In the genomic region with DNA sequence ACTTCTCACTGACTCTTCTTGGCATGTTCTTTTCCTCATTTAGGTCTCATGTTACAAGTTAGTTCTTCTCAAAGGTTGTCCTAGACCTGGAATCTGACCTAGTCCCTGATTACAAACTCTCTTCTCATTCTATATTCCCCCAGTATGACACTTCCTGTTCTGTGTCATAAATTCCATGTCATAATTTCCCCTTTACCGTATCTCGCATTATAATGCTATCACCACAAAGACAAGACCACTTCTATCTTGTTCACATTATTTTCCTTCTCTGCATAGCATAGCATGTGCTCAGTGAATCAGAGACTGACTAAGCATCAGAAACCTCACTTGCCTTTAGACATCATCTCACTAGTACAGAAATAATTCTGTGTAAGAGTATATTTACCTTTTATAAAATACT, we compare ENCODE assay signal across 14 cellular contexts.
DNase-seq lines count a peak whose midpoint lies in the region; ATAC-seq and TF ChIP-seq lines count a peak whose summit lies in the region.
"Had no signal": no experiment of that assay in that cellular context is flagged by ENCODE, and none has a peak within 500 bp of the region (broad histone marks: within the 10 kb centered on the region; RNA-seq: fewer than 3 reads in every experiment).

No MANE protein-coding gene starts in this region.

- H3K27me3 ChIP-seq in SK-N-SH (ENCODE audit: insufficient read depth): no peaks in the 10 kb centered on the region
- H3K27me3 ChIP-seq in CD4-positive, alpha-beta memory T cell (ENCODE audit: insufficient read depth, low read length): no peaks in the 10 kb centered on the region
- H3K27me3 ChIP-seq: stomach had no signal

- CTCF ChIA-PET in activated CD4-positive, alpha-beta T cell treated with anti-CD3 and anti-CD28 coated beads for 36 hours (lab: Charles Lee): no interaction called here
- CTCF ChIA-PET in SK-N-SH (lab: Yijun Ruan, JAX) (no interaction called here), OCI-LY7 (lab: Charles Lee; ENCODE audit: unreplicated experiment) (no interaction called here)
- CTCF ChIA-PET in CD4-positive, alpha-beta memory T cell (lab: Charles Lee; ENCODE audit: partially characterized antibody): no interaction called here

- peaks cover 8% of the 10 kb centered on the region for H3F3A ChIP-seq in SK-N-SH (replicated peaks; ENCODE audit: insufficient read depth)

- H3K27ac ChIP-seq in SK-N-SH (ENCODE audit: low read depth in 2 of 2, low read length in 1 of 2): peak overlapping the region in 1 of 2 experiments; percentile 49; a peak in 2 of 4 replicates
- H3K27ac ChIP-seq in CD4-positive, alpha-beta memory T cell (ENCODE audit: low read depth, low read length): no peak overlapping the region
- H3K27ac ChIP-seq in OCI-LY7 (ENCODE audit: low read depth, low read length, poor library complexity, severe bottlenecking): no peak overlapping the region
- H3K27ac ChIP-seq: A549, stomach had no signal

- TF ChIP-seq CTCF in SK-N-SH (IDR thresholded peaks at IDR 0.05) (no peak), epithelial cell of esophagus (IDR thresholded peaks at IDR 0.05; ENCODE audit: insufficient read depth, low read depth, low read length, missing control alignments) (no peak), OCI-LY7 (conservative IDR thresholded peaks at IDR 0.05; ENCODE audit: low read length) (no peak)

- H3K4me2 ChIP-seq in SK-N-SH (no peak overlapping the region), OCI-LY7 (ENCODE audit: low read length) (no peak overlapping the region)
- H3K4me2 ChIP-seq: A549 had no signal

- no peaks in the 10 kb centered on the region for H3K9me2 ChIP-seq in SK-N-SH
- H3K9me2 ChIP-seq in OCI-LY7 (ENCODE audit: insufficient read depth, low read length): no peaks in the 10 kb centered on the region

- H2AFZ ChIP-seq in SK-N-SH (ENCODE audit: low read depth) (peak overlapping the region; percentile 37; the same call in 1 of the 2 replicates), OCI-LY7 (ENCODE audit: low read length) (no peak overlapping the region)

- H3K4me3 ChIP-seq in SK-N-SH (ENCODE audit: low read depth in 2 of 2, low read length in 1 of 2) (no peak overlapping the region), epithelial cell of esophagus (ENCODE audit: low read length) (no peak overlapping the region), OCI-LY7 (ENCODE audit: low read depth, low read length, poor library complexity, severe bottlenecking) (no peak overlapping the region)
- no peak overlapping the region for H3K4me3 ChIP-seq in CD4-positive, alpha-beta memory T cell (ENCODE audit: low read length in 2 of 2)
- H3K4me3 ChIP-seq: A549, stomach had no signal

- intact Hi-C loops in activated CD4-positive, alpha-beta T cell treated with anti-CD3 and anti-CD28 coated beads for 36 hours (cut with DNase I, micrococcal nuclease): no loop called here
- intact Hi-C loops in CD4-positive, alpha-beta memory T cell (cut with micrococcal nuclease): no loop called here
- intact Hi-C loops in OCI-LY7 (cut with micrococcal nuclease; ENCODE audit: unreplicated experiment): no loop called here

- H3K4me1 ChIP-seq in SK-N-SH (ENCODE audit: control insufficient read depth in 1 of 2, insufficient read depth in 2 of 2, low read depth in 1 of 2, low read length in 1 of 2) (peaks cover 0 to 15% of the 10 kb centered on the region in 2 experiments; a peak in 2 of 4 replicates), OCI-LY7 (ENCODE audit: insufficient read depth, low read length, poor library complexity, severe bottlenecking) (no peaks in the 10 kb centered on the region)
- no peaks in the 10 kb centered on the region for H3K4me1 ChIP-seq in CD4-positive, alpha-beta memory T cell (ENCODE audit: insufficient read depth, low read length)
- H3K4me1 ChIP-seq: stomach had no signal

- H3K9me3 ChIP-seq in SK-N-SH: no peaks in the 10 kb centered on the region
- no peaks in the 10 kb centered on the region for H3K9me3 ChIP-seq in CD4-positive, alpha-beta memory T cell (ENCODE audit: control insufficient read depth in 1 of 2, low read length in 2 of 2)
- no peaks in the 10 kb centered on the region for H3K9me3 ChIP-seq in OCI-LY7 (ENCODE audit: low read length)
- H3K9me3 ChIP-seq: A549, stomach had no signal

- no TSS peak for BruUV-seq in OCI-LY7 (replicated peaks; lab: Mats Ljungman, UMichigan)

- H3K4me3 Mint-ChIP-seq in activated CD4-positive, alpha-beta T cell treated with anti-CD3 and anti-CD28 coated beads for 36 hours: no peak overlapping the region
- no peak overlapping the region for H3K4me3 Mint-ChIP-seq in stimulated activated naive B cell treated with anti-CD40 and anti-IgM and Interleukin-4, amounts not matched to agents 10 μg/mL and 1 μg/mL and 100 μg/mL, for 72 hours
- H3K4me3 Mint-ChIP-seq in CD4-positive, alpha-beta memory T cell: no peak overlapping the region

- no peaks in the 10 kb centered on the region for H4K20me1 ChIP-seq in SK-N-SH (ENCODE audit: insufficient read depth)
- H4K20me1 ChIP-seq in OCI-LY7 (ENCODE audit: insufficient read depth, low read length): no peaks in the 10 kb centered on the region

- 36% methylated on average over 2 of the region's 2 CpGs for WGBS in SK-N-SH (ENCODE audit: low lambda C conversion rate)

- H3K79me2 ChIP-seq in SK-N-SH (ENCODE audit: insufficient read depth): no peaks in the 10 kb centered on the region
- no peaks in the 10 kb centered on the region for H3K79me2 ChIP-seq in OCI-LY7 (ENCODE audit: insufficient read depth, low read depth, low read length)

- POLR2A ChIA-PET in activated CD4-positive, alpha-beta T cell treated with anti-CD3 and anti-CD28 coated beads for 36 hours (lab: Charles Lee): no interaction called here
- POLR2A ChIA-PET in SK-N-SH (lab: Yijun Ruan, JAX): no interaction called here
- POLR2A ChIA-PET in CD4-positive, alpha-beta memory T cell (lab: Charles Lee; ENCODE audit: partially characterized antibody): no interaction called here
- POLR2A ChIA-PET in OCI-LY7 (lab: Charles Lee): no interaction called here

- H3K36me3 ChIP-seq in SK-N-SH (replicated peaks in 1 of 2; ENCODE audit: control insufficient read depth in 1 of 2, insufficient read depth in 2 of 2, low read length in 1 of 2) (no peaks in the 10 kb centered on the region), OCI-LY7 (ENCODE audit: insufficient read depth, low read length) (no peaks in the 10 kb centered on the region)
- H3K36me3 ChIP-seq in CD4-positive, alpha-beta memory T cell (ENCODE audit: insufficient read depth, low read length): no peaks in the 10 kb centered on the region
- H3K36me3 ChIP-seq: stomach had no signal

- peaks cover 3% of the 10 kb centered on the region for H3K27me3 Mint-ChIP-seq in activated CD4-positive, alpha-beta T cell treated with anti-CD3 and anti-CD28 coated beads for 36 hours
- no peaks in the 10 kb centered on the region for H3K27me3 Mint-ChIP-seq in stimulated activated naive B cell treated with anti-CD40 and anti-IgM and Interleukin-4, amounts not matched to agents 10 μg/mL and 1 μg/mL and 100 μg/mL, for 72 hours
- peaks cover 9 to 10% of the 10 kb centered on the region in 2 donors for H3K27me3 Mint-ChIP-seq in CD4-positive, alpha-beta memory T cell

- H3K9ac ChIP-seq in SK-N-SH: no peak overlapping the region

- no peak overlapping the region for H3K27ac Mint-ChIP-seq in activated CD4-positive, alpha-beta T cell treated with anti-CD3 and anti-CD28 coated beads for 36 hours
- H3K27ac Mint-ChIP-seq in stimulated activated naive B cell treated with anti-CD40 and anti-IgM and Interleukin-4, amounts not matched to agents 10 μg/mL and 1 μg/mL and 100 μg/mL, for 72 hours: no peak overlapping the region
- H3K27ac Mint-ChIP-seq in CD4-positive, alpha-beta memory T cell: no peak overlapping the region

- DNase-seq in activated CD4-positive, alpha-beta T cell treated with anti-CD3 and anti-CD28 coated beads for 36 hours: no peak
- no peak for DNase-seq in activated CD4-positive, alpha-beta T cell treated with anti-CD3 and anti-CD28 coated beads for 4 hours
- DNase-seq in SK-N-SH (no peak), epithelial cell of esophagus (ENCODE audit: low read depth) (peak; percentile 63), NCI-H748 treated with DMSO at 0.1 percent for 48 hours (lab: John Stamatoyannopoulos, UW) (no peak), OCI-LY7 (ENCODE audit: low spot score) (no peak)
- DNase-seq in stimulated activated naive B cell treated with anti-CD40 and anti-IgM and Interleukin-4, amounts not matched to agents 10 μg/mL and 1 μg/mL and 100 μg/mL, for 72 hours: no peak
- no peak for DNase-seq in CD4-positive, alpha-beta memory T cell
- DNase-seq: central memory CD4-positive, alpha-beta T cell; DMS79 treated with DMSO at 0.1 percent for 48 hours; stomach; T-helper 2 cell had no signal

- TF ChIP-seq RAD21 in SK-N-SH (IDR thresholded peaks at IDR 0.05; ENCODE audit: low read length): no peak

- no peaks in the 10 kb centered on the region for H3K9me3 Mint-ChIP-seq in activated CD4-positive, alpha-beta T cell treated with anti-CD3 and anti-CD28 coated beads for 36 hours (ENCODE audit: low read depth)
- no peaks in the 10 kb centered on the region for H3K9me3 Mint-ChIP-seq in stimulated activated naive B cell treated with anti-CD40 and anti-IgM and Interleukin-4, amounts not matched to agents 10 μg/mL and 1 μg/mL and 100 μg/mL, for 72 hours
- no peaks in the 10 kb centered on the region for H3K9me3 Mint-ChIP-seq in CD4-positive, alpha-beta memory T cell

- no peak for TF ChIP-seq EP300 in SK-N-SH (IDR thresholded peaks at IDR 0.05; ENCODE audit: borderline replicate concordance in 1 of 2, low read depth in 1 of 2, low read length in 1 of 2)

- H3K36me3 Mint-ChIP-seq in activated CD4-positive, alpha-beta T cell treated with anti-CD3 and anti-CD28 coated beads for 36 hours (ENCODE audit: low read depth): no peaks in the 10 kb centered on the region
- no peaks in the 10 kb centered on the region for H3K36me3 Mint-ChIP-seq in stimulated activated naive B cell treated with anti-CD40 and anti-IgM and Interleukin-4, amounts not matched to agents 10 μg/mL and 1 μg/mL and 100 μg/mL, for 72 hours
- no peaks in the 10 kb centered on the region for H3K36me3 Mint-ChIP-seq in CD4-positive, alpha-beta memory T cell

- peaks cover 6% of the 10 kb centered on the region for H3K4me1 Mint-ChIP-seq in activated CD4-positive, alpha-beta T cell treated with anti-CD3 and anti-CD28 coated beads for 36 hours
- H3K4me1 Mint-ChIP-seq in stimulated activated naive B cell treated with anti-CD40 and anti-IgM and Interleukin-4, amounts not matched to agents 10 μg/mL and 1 μg/mL and 100 μg/mL, for 72 hours: peaks cover 0 to 3% of the 10 kb centered on the region in 2 donors
- H3K4me1 Mint-ChIP-seq in CD4-positive, alpha-beta memory T cell: no peaks in the 10 kb centered on the region

- ATAC-seq in activated CD4-positive, alpha-beta T cell treated with anti-CD3 and anti-CD28 coated beads for 36 hours: peak; percentile 92
- ATAC-seq in stimulated activated naive B cell treated with anti-CD40 and anti-IgM and Interleukin-4, amounts not matched to agents 10 μg/mL and 1 μg/mL and 100 μg/mL, for 72 hours (replicated peaks): peak; percentile 50 to 81
- ATAC-seq: A549, left lobe of liver had no signal
